20 cellular contexts compared by ENCODE assay signal in the genomic region with DNA sequence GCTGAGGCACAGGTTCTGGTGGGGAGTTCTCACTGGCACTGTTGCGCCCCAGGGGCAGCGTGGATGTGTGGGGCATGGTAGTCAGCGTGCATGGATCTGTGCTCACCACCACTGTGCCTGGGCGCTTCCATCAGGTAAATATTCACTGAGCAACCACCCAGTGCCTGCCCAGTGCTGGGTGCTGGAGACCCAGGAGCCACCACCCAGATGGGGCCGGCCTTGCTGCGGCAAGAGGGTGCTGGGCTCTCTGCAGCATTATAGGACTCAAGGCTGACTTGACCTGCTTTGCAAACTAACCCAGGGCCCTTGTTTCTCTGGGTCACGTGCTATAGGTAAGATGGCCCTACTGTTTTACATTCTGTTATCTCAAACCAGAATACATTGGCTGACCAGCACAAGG.
DNase-seq lines count a peak whose midpoint lies in the region; ATAC-seq and TF ChIP-seq lines count a peak whose summit lies in the region.
"Had no signal": no experiment of that assay in that cellular context is flagged by ENCODE, and none has a peak within 500 bp of the region (broad histone marks: within the 10 kb centered on the region; RNA-seq: fewer than 3 reads in every experiment).

No MANE protein-coding gene starts in this region.

- peak overlapping the region in 10 of 11 experiments; percentile 9 to 62 (median 47); a peak in 17 of 22 replicates for H3K4me2 ChIP-seq in BLaER1 treated with 17β-estradiol and CSF1 and Interleukin-3, amounts not matched to agents 10 nM and 100 nM

- WGBS in body of pancreas, 2 donors = 43 to 83% methylated on average over 1 to 7 of the region's 7 CpGs

- ATAC-seq in GM21717 (IDR thresholded peaks at IDR 0.05; ENCODE audit: unreplicated experiment) (peak; percentile 6), HG03439 (IDR thresholded peaks at IDR 0.05; ENCODE audit: unreplicated experiment) (peak; percentile 6), body of pancreas (no peak)
- ATAC-seq: left lung, mucosa of descending colon, upper lobe of right lung had no signal

- peaks cover 53 to 85% (median 76%) of the 10 kb centered on the region in 10 experiments for H3K4me1 ChIP-seq in BLaER1 treated with 17β-estradiol and CSF1 and Interleukin-3, amounts not matched to agents 10 nM and 100 nM
- H3K4me1 ChIP-seq in body of pancreas = peaks cover 84% of the 10 kb centered on the region

- TF ChIP-seq POLR2A in body of pancreas (IDR thresholded peaks at IDR 0.05) = no peak

- H3K27ac ChIP-seq in BLaER1 treated with 17β-estradiol and CSF1 and Interleukin-3, amounts not matched to agents 10 nM and 100 nM = 0 out of 22 replicates have a peak overlapping the region, but pooled peaks of 1 of the 11 experiments have one; percentile 24
- H3K27ac ChIP-seq in body of pancreas (peak overlapping the region; percentile 30 to 90 (median 86)), RWPE1 (no peak overlapping the region)
- H3K27ac ChIP-seq: left lung, neutrophil, SK-N-MC, upper lobe of right lung had no signal

- POLR2A ChIA-PET in RWPE1 (lab: Yijun Ruan, JAX; ENCODE audit: low non-redundant PET) = no interaction called here

- H3K9ac ChIP-seq in BLaER1 treated with 17β-estradiol and CSF1 and Interleukin-3, amounts not matched to agents 10 nM and 100 nM = 0 out of 22 replicates have a peak overlapping the region, but pooled peaks of 1 of the 11 experiments have one; percentile 4

- no peak for DNase-seq in body of pancreas
- DNase-seq in RWPE1 (ENCODE audit: low spot score) = no peak
- DNase-seq in NCI-H1105 treated with DMSO at 0.1 percent for 48 hours (lab: John Stamatoyannopoulos, UW) = no peak
- no peak for DNase-seq in EL
- no peak for DNase-seq in A172 (ENCODE audit: low spot score)
- DNase-seq: activated CD4-positive, alpha-beta T cell treated with anti-CD3 and anti-CD28 coated beads for 36 hours; DMS153; erythroblast; Kasumi-1; left lung; mucosa of descending colon; NCI-H1417; stimulated activated CD4-positive, alpha-beta T cell treated with anti-CD3 and anti-CD28 coated beads, Interleukin-15, amount 100 ng/mL, for 24 hours; stimulated activated naive CD8-positive, alpha-beta T cell treated with anti-CD3 and anti-CD28 coated beads, Interleukin-15, amount 100 ng/mL, for 72 hours; upper lobe of right lung had no signal

- H3K4me3 ChIP-seq in BLaER1 treated with 17β-estradiol and CSF1 and Interleukin-3, amounts not matched to agents 10 nM and 100 nM = no peak overlapping the region
- H3K4me3 ChIP-seq in body of pancreas = no peak overlapping the region
- H3K4me3 ChIP-seq: left lung, mucosa of descending colon, SK-N-MC, upper lobe of right lung had no signal

- no peaks in the 10 kb centered on the region for H3K27me3 ChIP-seq in BLaER1 treated with 17β-estradiol and CSF1 and Interleukin-3, amounts not matched to agents 10 nM and 100 nM
- no peaks in the 10 kb centered on the region for H3K27me3 ChIP-seq in body of pancreas
- H3K27me3 ChIP-seq: left lung, neutrophil, upper lobe of right lung had no signal

- peaks cover 56 to 98% (median 78%) of the 10 kb centered on the region in 11 experiments; a peak in 21 of 22 replicates for H4K20me1 ChIP-seq in BLaER1 treated with 17β-estradiol and CSF1 and Interleukin-3, amounts not matched to agents 10 nM and 100 nM

- peaks cover 0 to 60% (median 25%) of the 10 kb centered on the region in 11 experiments; a peak in 18 of 22 replicates for H3K36me3 ChIP-seq in BLaER1 treated with 17β-estradiol and CSF1 and Interleukin-3, amounts not matched to agents 10 nM and 100 nM
- no peaks in the 10 kb centered on the region for H3K36me3 ChIP-seq in body of pancreas (replicated peaks in 1 of 2; ENCODE audit: insufficient read depth in 1 of 2, low read depth in 2 of 2)
- H3K36me3 ChIP-seq: left lung, upper lobe of right lung had no signal

- intact Hi-C loops in body of pancreas (cut with DNase I) = loop anchor here (10.0 kb wide), 1 partner anchor 54 kb away; no protein-coding TSS in a partner anchor

- CTCF ChIA-PET in RWPE1 (lab: Yijun Ruan, JAX) = interaction anchor here (0.6 kb wide), 1 partner anchor 108 kb away, joined by 4 read pairs; no protein-coding TSS in a partner anchor

- no peak for TF ChIP-seq CTCF in body of pancreas (IDR thresholded peaks at IDR 0.05)
- TF ChIP-seq CTCF in RWPE1 (conservative IDR thresholded peaks at IDR 0.05; ENCODE audit: low read depth) = no peak

- H3K9me3 ChIP-seq in BLaER1 treated with 17β-estradiol and CSF1 and Interleukin-3, amounts not matched to agents 10 nM and 100 nM (replicated peaks in 1 of 11) = no peaks in the 10 kb centered on the region
- no peaks in the 10 kb centered on the region for H3K9me3 ChIP-seq in body of pancreas
- H3K9me3 ChIP-seq: left lung, mucosa of descending colon, neutrophil, upper lobe of right lung had no signal
